In genomic region chr5:171858303-171858702, GRCh38 we compare ENCODE assay signal across 10 cellular contexts.
DNase-seq lines count a peak whose midpoint lies in the region; ATAC-seq, FAIRE-seq and TF ChIP-seq lines count a peak whose summit lies in the region.
"Had no signal": no experiment of that assay in that cellular context is flagged by ENCODE, and none has a peak within 500 bp of the region (broad histone marks: within the 10 kb centered on the region; RNA-seq: fewer than 3 reads in every experiment).

No MANE protein-coding gene starts in this region.

- CTCF ChIA-PET in A673 (lab: Charles Lee) = no interaction called here

- no peaks in the 10 kb centered on the region for H3K4me1 ChIP-seq in A673 (ENCODE audit: insufficient read depth, low read length, poor library complexity, severe bottlenecking)

- H3K4me3 ChIP-seq in A673 (ENCODE audit: low read depth, low read length, poor library complexity, severe bottlenecking) = no peak overlapping the region
- H3K4me3 ChIP-seq in lower leg skin (ENCODE audit: low read depth, poor library complexity, severe bottlenecking) = no peak overlapping the region

- no peak for FAIRE-seq in frontal cortex (lab: Jason Lieb, UNC)

- no peaks in the 10 kb centered on the region for H3K36me3 ChIP-seq in A673 (ENCODE audit: insufficient read depth, low read length, poor library complexity, severe bottlenecking)

- TF ChIP-seq CTCF in A673 (conservative IDR thresholded peaks at IDR 0.05; ENCODE audit: low read depth, low read length) (peak; percentile 53), GM10266 (IDR thresholded peaks at IDR 0.05; ENCODE audit: control insufficient read depth, insufficient read depth, low read depth, missing control alignments) (peak; percentile 47), lower leg skin (IDR thresholded peaks at IDR 0.05) (no peak)

- 91 to 95% methylated on average over 7 of the region's 7 CpGs for WGBS in lower leg skin, 2 donors

- DNase-seq in A673 (ENCODE audit: low spot score) (peak; percentile 27), GM10266 (ENCODE audit: extremely low spot score) (no peak), left ventricle myocardium superior (no peak), frontal cortex (ENCODE audit: low spot score in 2 of 2) (no peak), lower leg skin (ENCODE audit: low spot score in 2 of 2) (no peak)
- DNase-seq: activated effector memory CD4-positive, alpha-beta T cell treated with anti-CD3 and anti-CD28 coated beads, Interleukin-2, amount 50 U/mL, for 16 hours; stimulated activated CD4-positive, alpha-beta T cell treated with anti-CD3 and anti-CD28 coated beads, Interleukin-2, amount 100 ng/mL, for 48 hours had no signal

- no peaks in the 10 kb centered on the region for H3K27me3 ChIP-seq in A673 (replicated peaks; ENCODE audit: insufficient read depth, low read depth, low read length, poor library complexity)

- intact Hi-C loops in A673 (cut with micrococcal nuclease; ENCODE audit: unreplicated experiment) = loop anchor here (10.0 kb wide), 1 partner anchor 224 kb away; no protein-coding TSS in a partner anchor
- intact Hi-C loops in left ventricle myocardium superior (cut with micrococcal nuclease) = no loop called here
- intact Hi-C loops in lower leg skin (cut with DNase I; ENCODE audit: low total_unique reads) = no loop called here

- no TSS peak for BruUV-seq in A673 (replicated peaks; lab: Mats Ljungman, UMichigan)

- H3K27ac ChIP-seq in A673 (ENCODE audit: low read depth, low read length, poor library complexity, severe bottlenecking) = no peak overlapping the region

- H3K9me3 ChIP-seq in A673 (ENCODE audit: low read depth, low read length, poor library complexity, severe bottlenecking) = no peaks in the 10 kb centered on the region

- POLR2A ChIA-PET in A673 (lab: Charles Lee; ENCODE audit: low non-redundant PET) = no interaction called here

- TF ChIP-seq POLR2A in lower leg skin (IDR thresholded peaks at IDR 0.05) = no peak

- peak; percentile 51; the same call in 2 of the 3 replicates for ATAC-seq in SK-N-SH treated with all-trans-retinoic acid at 6 μM for 48 hours
- ATAC-seq in left ventricle myocardium superior = peak; percentile 30
- ATAC-seq in HG02763 (IDR thresholded peaks at IDR 0.05; ENCODE audit: unreplicated experiment) = no peak
- ATAC-seq in GM18907 (IDR thresholded peaks at IDR 0.05; ENCODE audit: unreplicated experiment) = no peak

TF ChIP-seq in SK-N-SH treated with all-trans-retinoic acid at 6 μM for 48 hours, 23 proteins besides CTCF, POLR2A, EP300 and RAD21:
- no peak for TF ChIP-seq GLIS3 (CRISPR knock-in tag; IDR thresholded peaks at IDR 0.05)
- no peak for TF ChIP-seq SNAI2 (CRISPR knock-in tag; IDR thresholded peaks at IDR 0.05)

Comparison
In these comparisons a context has a peak if more than half of its experiments do, and no peak if none do; other contexts are left out.
1. CTCF ChIP-seq: peak in A673 (single experiment) and GM10266 (single experiment); none in lower leg skin (0 of 3).
2. ATAC-seq: peak in SK-N-SH treated with all-trans-retinoic acid at 6 μM for 48 hours (single experiment) and left ventricle myocardium superior (single experiment); none in HG02763 (single experiment) and GM18907 (single experiment).